In genomic region chr19:48492925-48493717, GRCh38 we compare ENCODE assay signal across 8 cellular contexts. TPM values are rescaled to one million over a fixed set of nuclear protein-coding genes. Genes with fewer than 3 reads are reported as not detected.
A peak's percentile ranks its signal among the peaks of the same experiment; 100 is the strongest.
DNase-seq lines count a peak whose midpoint lies in the region; ATAC-seq and TF ChIP-seq lines count a peak whose summit lies in the region.

No MANE protein-coding gene starts in this region.

- DNase-seq in GM10248 (ENCODE audit: extremely low spot score) (peak; percentile 95), NCI-H1417 (lab: John Stamatoyannopoulos, UW) (peak; percentile 97 to 100 (median 99)), T1000 (lab: John Stamatoyannopoulos, UW) (peak; percentile 98), astrocyte of the hippocampus (ENCODE audit: low read depth, low spot score) (peak; percentile 94), hypothalamus (lab: John Stamatoyannopoulos, UW) (peak; percentile 30 to 99 (median 80)), sciatic nerve (ENCODE audit: low spot score) (peak; percentile 97), NCI-H128 (lab: John Stamatoyannopoulos, UW; ENCODE audit: unreplicated experiment) (no peak)

- CTCF ChIA-PET in GM10248 (lab: Yijun Ruan, JAX) = interaction anchor here (0.7 to 1.6 kb wide), 7 partner anchors 9 to 173 kb away, joined by 3 to 6 read pairs (median 4); partner anchors contain the start of genes SYNGR4 and TMEM143

- ATAC-seq in HG02588 (IDR thresholded peaks at IDR 0.05; ENCODE audit: unreplicated experiment) (peak; percentile 52), sciatic nerve (peak; percentile 92)

- POLR2A ChIA-PET in GM10248 (lab: Yijun Ruan, JAX) = interaction anchor here (0.5 to 1.6 kb wide), 6 partner anchors 23 to 1208 kb away, joined by 3 to 8 read pairs (median 3); partner anchors contain the start of genes RPL18, SPHK2, SYNGR4 and TMEM143

- intact Hi-C loops in sciatic nerve (cut with DNase I) = loop anchor here (10.0 kb wide), 1 partner anchor 102 kb away; no protein-coding TSS in a partner anchor

- no peak for TF ChIP-seq CTCF in GM10248 (IDR thresholded peaks at IDR 0.05; ENCODE audit: control extremely low read depth, extremely low read depth, low read depth, missing control alignments)

RNA-seq across cellular contexts. Expression of gene LMTK3, which starts 18.5 kb away (rescaled TPM):
- total RNA-seq in sciatic nerve = 0.76 TPM

RNA-seq across cellular contexts. Expression of gene CYTH2, which starts 24.0 kb away (rescaled TPM):
- total RNA-seq in sciatic nerve = 62.7 TPM

RNA-seq across cellular contexts. Expression of gene KCNJ14, which starts 37.7 kb away (rescaled TPM):
- total RNA-seq in sciatic nerve = 0.71 TPM

RNA-seq across cellular contexts. Expression of gene GRWD1, which starts 47.3 kb away (rescaled TPM):
- 23.4 TPM for total RNA-seq in sciatic nerve

RNA-seq across cellular contexts. Expression of gene SULT2B1, which starts 58.9 kb away (rescaled TPM):
- not detected for total RNA-seq in sciatic nerve
